8 cellular contexts compared by ENCODE assay signal in the genomic region with DNA sequence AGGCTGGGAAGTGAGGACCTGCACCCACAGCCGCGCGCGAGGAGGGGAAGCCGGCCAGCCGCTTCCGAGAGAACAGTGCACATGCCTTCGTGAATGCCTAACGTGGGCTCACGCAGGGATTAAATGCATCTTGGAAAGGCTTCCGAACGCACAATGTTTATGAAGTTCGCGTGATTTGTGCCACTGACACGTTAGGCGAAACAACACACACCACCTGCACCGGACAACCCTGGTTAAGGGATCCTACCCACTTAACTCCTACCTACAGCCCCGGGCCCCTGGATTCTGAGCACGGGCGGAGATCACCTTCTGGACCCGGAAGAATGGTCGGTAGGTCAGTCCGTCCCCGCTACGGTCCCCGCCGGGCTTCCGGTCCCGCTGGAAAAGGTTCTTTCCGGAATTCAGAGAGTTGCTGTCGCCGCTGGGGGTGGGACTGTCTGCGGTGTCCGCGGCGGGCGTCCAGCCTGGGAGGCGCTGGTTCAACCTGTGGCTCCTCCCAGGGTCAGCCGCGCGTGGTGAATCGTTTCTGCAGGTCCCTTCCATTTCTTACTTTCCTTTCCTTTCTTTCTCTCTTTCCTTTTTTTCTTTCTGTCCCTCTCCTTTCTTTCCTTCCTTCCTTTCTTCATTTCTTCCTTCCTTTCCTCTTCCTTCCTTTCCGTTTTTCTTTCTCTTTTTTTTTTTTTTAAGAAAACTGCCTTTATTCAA. TPM values are rescaled to one million over a fixed set of nuclear protein-coding genes. Genes with fewer than 3 reads are reported as not detected.
DNase-seq lines count a peak whose midpoint lies in the region; ATAC-seq and TF ChIP-seq lines count a peak whose summit lies in the region.

TSS of gene MTIF2 (minus strand) at position 325 of the 705 bp plus-strand sequence. CDS start 5,373 bp downstream, outside the sequence.

- ATAC-seq in HG02870 (IDR thresholded peaks at IDR 0.05; ENCODE audit: unreplicated experiment) (peak; percentile 97), left cardiac atrium (peak; percentile 99)

- no peaks in the 10 kb centered on the region for H3K27me3 Mint-ChIP-seq in progenitor cell of endocrine pancreas

- DNase-seq in GM13976 (ENCODE audit: low spot score) (peak; percentile 93), NCI-H146 treated with DMSO at 0.1 percent for 48 hours (lab: John Stamatoyannopoulos, UW; ENCODE audit: unreplicated experiment) (peak; percentile 81), amniotic epithelial cell (ENCODE audit: low read depth) (peak; percentile 92), left cardiac atrium (peak; percentile 97), progenitor cell of endocrine pancreas (ENCODE audit: low spot score, unreplicated experiment) (peak; percentile 88), ureter (ENCODE audit: low spot score) (peak; percentile 97)

- peak; percentile 12 for TF ChIP-seq CTCF in GM13976 (IDR thresholded peaks at IDR 0.05; ENCODE audit: borderline replicate concordance, control extremely low read depth, extremely low read depth, insufficient read depth, missing control alignments)
- peak; percentile 18 for TF ChIP-seq CTCF in progenitor cell of endocrine pancreas (IDR thresholded peaks at IDR 0.05; ENCODE audit: unreplicated experiment)

- in situ Hi-C loops in GM13976 (cut with MboI; ENCODE audit: low sequenced_read_pairs, unreplicated experiment) = no loop called here

- peaks cover 12% of the 10 kb centered on the region for H3K4me1 Mint-ChIP-seq in progenitor cell of endocrine pancreas (ENCODE audit: low read depth)

- H3K9me3 Mint-ChIP-seq in progenitor cell of endocrine pancreas (ENCODE audit: low read depth) = no peaks in the 10 kb centered on the region

- H3K27ac Mint-ChIP-seq in progenitor cell of endocrine pancreas = peak within 1 kb of the TSS; percentile 97

- H3K36me3 Mint-ChIP-seq in progenitor cell of endocrine pancreas (ENCODE audit: insufficient read depth) = peaks cover 3% of the 10 kb centered on the region

- H3K4me3 Mint-ChIP-seq in progenitor cell of endocrine pancreas (ENCODE audit: low read depth) = peak within 1 kb of the TSS; percentile 96

- intact Hi-C loops in T-helper 1 cell treated with Interleukin-12 subunit alpha and Interleukin-12 subunit beta and Interleukin-4 antibody, amounts not matched to agents 30 ng/mL and 1 ng/mL, for 36 hours (cut with micrococcal nuclease) = loop anchor here (1.0 to 2.0 kb wide), 9 partner anchors 13 to 424 kb away; partner anchors contain the start of genes CFAP36, CLHC1, PNPT1 and RPS27A
- intact Hi-C loops in left cardiac atrium (cut with DNase I) = no loop called here

RNA-seq across cellular contexts. Expression of gene MTIF2, which starts in this region (rescaled TPM):
- total RNA-seq in T-helper 1 cell treated with Interleukin-12 subunit alpha and Interleukin-12 subunit beta and Interleukin-4 antibody, amounts not matched to agents 30 ng/mL and 1 ng/mL, for 36 hours = 22.0 and 22.9 TPM in 2 replicates
- total RNA-seq in left cardiac atrium (10 to 100 TPM; 30.4 to 36.3 TPM), progenitor cell of endocrine pancreas (22.7 and 24.5 TPM in 2 replicates), ureter (29.9 TPM)

Comparison
In these comparisons a context has a peak if more than half of its experiments do, and no peak if none do; other contexts are left out.
1. Peak in every context shown above with its lines: DNase-seq and ATAC-seq.